8 cellular contexts compared by ENCODE assay signal in the genomic region with DNA sequence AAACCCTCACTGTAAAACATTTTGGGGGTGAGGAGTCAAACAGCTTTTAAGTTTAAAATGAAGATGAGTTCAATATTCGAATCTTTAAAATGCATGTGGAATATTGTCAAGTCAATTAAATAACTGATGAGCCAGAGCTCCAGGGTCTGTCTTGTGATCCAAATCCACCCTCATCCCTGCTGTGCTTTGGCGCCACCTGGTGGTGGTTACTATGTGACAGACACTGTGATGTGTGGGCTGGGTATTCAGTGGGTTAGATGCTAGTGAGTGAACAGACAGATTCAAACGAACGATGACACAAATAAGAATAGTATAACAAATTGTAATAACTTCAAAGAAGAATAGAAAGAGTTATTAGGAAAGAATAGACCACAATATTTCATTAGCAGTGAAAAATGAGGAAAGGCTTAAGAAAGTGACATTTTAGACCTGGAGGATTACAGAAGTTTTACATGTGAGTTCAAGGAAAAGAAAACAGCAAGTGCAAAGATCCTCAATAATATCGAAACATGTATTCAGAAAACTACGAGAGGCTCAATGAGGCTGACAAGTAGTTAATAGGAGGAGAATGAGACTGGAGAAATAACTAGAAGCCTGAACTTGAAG.
A peak's percentile ranks its signal among the peaks of the same experiment; 100 is the strongest.
DNase-seq lines count a peak whose midpoint lies in the region; ATAC-seq lines count a peak whose summit lies in the region.

No MANE protein-coding gene starts in this region.

- ATAC-seq in GM18508 (IDR thresholded peaks at IDR 0.05; ENCODE audit: insufficient read depth, unreplicated experiment) (peak; percentile 91), HG02973 (IDR thresholded peaks at IDR 0.05; ENCODE audit: unreplicated experiment) (peak; percentile 99)

- DNase-seq in AG08395 (ENCODE audit: low spot score) (peak; percentile 73), NCI-H2171 treated with DMSO at 0.1 percent for 48 hours (lab: John Stamatoyannopoulos, UW) (peak; percentile 31), medulla oblongata (ENCODE audit: extremely low spot score) (peak; percentile 93)
- DNase-seq in activated CD4-positive, alpha-beta T cell treated with anti-CD3 and anti-CD28 coated beads, Interleukin-2, amount 50 U/mL, for 24 hours (ENCODE audit: low read depth in 1 of 2, low spot score in 1 of 2), result peak; percentile 35 to 68
- peak; percentile 57 for DNase-seq in effector CD4-positive, alpha-beta T cell
- DNase-seq in stimulated activated CD8-positive, alpha-beta memory T cell treated with anti-CD3 and anti-CD28 coated beads, Interleukin-15, amount 100 ng/mL, for 4 hours (ENCODE audit: low read depth in 2 of 2), result peak; percentile 17 to 28

Comparison
In these comparisons a context has a peak if more than half of its experiments do, and no peak if none do; other contexts are left out.
1. Peak in every context shown above with its lines: DNase-seq and ATAC-seq.
2. DNase-seq: peak in every context shown above with its lines; median percentile 93 in medulla oblongata; 73 in AG08395; 57 in effector CD4-positive, alpha-beta T cell; 52 in activated CD4-positive, alpha-beta T cell treated with anti-CD3 and anti-CD28 coated beads, Interleukin-2, amount 50 U/mL, for 24 hours; 31 in NCI-H2171 treated with DMSO at 0.1 percent for 48 hours; 22 in stimulated activated CD8-positive, alpha-beta memory T cell treated with anti-CD3 and anti-CD28 coated beads, Interleukin-15, amount 100 ng/mL, for 4 hours.